Comparison of ENCODE assay signal across 41 cellular contexts in the genomic region with DNA sequence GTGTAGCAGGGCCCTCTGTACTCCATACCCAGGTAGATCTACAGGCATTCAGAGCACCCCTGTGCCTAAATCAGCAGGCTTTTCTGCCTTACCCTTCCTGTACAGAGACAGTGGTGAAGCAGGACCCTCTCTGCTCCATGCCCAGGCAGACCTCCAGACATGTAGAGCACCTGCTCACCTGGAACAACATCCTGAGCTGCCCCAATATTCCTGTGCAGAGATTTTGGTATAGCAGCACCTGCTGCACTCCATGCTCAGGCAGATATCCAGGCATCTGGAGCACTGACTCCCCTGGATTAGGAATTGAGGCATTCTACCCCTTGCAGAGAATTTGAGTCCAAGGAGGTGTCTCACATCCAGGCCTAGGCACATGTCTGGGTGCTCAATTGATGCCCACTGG. TPM values are rescaled to one million over a fixed set of nuclear protein-coding genes. Genes with fewer than 3 reads are reported as not detected.
"Had no signal": no experiment of that assay in that cellular context is flagged by ENCODE, and none has a peak within 500 bp of the region (broad histone marks: within the 10 kb centered on the region; RNA-seq: fewer than 3 reads in every experiment).

No MANE protein-coding gene starts in this region.

- H3K36me3 ChIP-seq: adrenal gland, brain microvascular endothelial cell, breast epithelium, cardiac muscle cell had no signal

- H3K4me3 ChIP-seq: adrenal gland, body of pancreas, breast epithelium, cardiac muscle cell had no signal

- H3K27me3 Mint-ChIP-seq: activated B cell treated with CpG ODN at 0.5 μM for 24 hours had no signal

- H3K9me3 Mint-ChIP-seq: activated B cell treated with CpG ODN at 0.5 μM for 24 hours; activated CD4-positive, alpha-beta memory T cell treated with anti-CD3 and anti-CD28 coated beads for 36 hours; activated CD4-positive, alpha-beta T cell treated with anti-CD3 and anti-CD28 coated beads, Interleukin-2, amount 10 ng/mL, durations not matched to agents 24 days and 14 days; activated CD8-positive, alpha-beta T cell treated with anti-CD3 and anti-CD28 coated beads for 36 hours; activated naive CD4-positive, alpha-beta T cell treated with anti-CD3 and anti-CD28 coated beads for 36 hours; activated T-cell treated with anti-CD3 and anti-CD28 coated beads, Interleukin-2, amount 50 U/mL, for 72 hours; activated T-helper 1 cell treated with anti-CD3 and anti-CD28 coated beads, Interleukin-12 subunit alpha, Interleukin-12 subunit beta, Interleukin-2, Interleukin-4 antibody, amounts not matched to agents 30 ng/mL and 10 ng/mL and 1 ng/mL, durations not matched to agents 14 hours and 24 hours and 36 hours; central memory CD8-positive, alpha-beta T cell; T-helper 1 cell treated with Interleukin-12 subunit alpha and Interleukin-12 subunit beta and Interleukin-4 antibody, amounts not matched to agents 30 μg/mL and 1 μg/mL, for 36 hours; T-helper 2 cell treated with Interferon-gamma antibody and Interleukin-4, amounts not matched to agents 5 μg/mL and 100 μg/mL, for 36 hours had no signal

- H3K27me3 ChIP-seq: adrenal gland, body of pancreas, brain microvascular endothelial cell, breast epithelium, cardiac muscle cell had no signal

- ATAC-seq: activated CD8-positive, alpha-beta T cell treated with anti-CD3 and anti-CD28 coated beads for 36 hours; activated naive CD4-positive, alpha-beta T cell treated with anti-CD3 and anti-CD28 coated beads, Interleukin-2, amount 50 U/mL, for 72 hours; activated T-cell treated with anti-CD3 and anti-CD28 coated beads, Interleukin-2, amount 50 U/mL, for 4 hours; activated T-cell treated with anti-CD3 and anti-CD28 coated beads, Interleukin-2, amount 50 U/mL, for 72 hours; activated T-helper 17 cell treated with anti-CD3 and anti-CD28 coated beads, Interleukin-2, amount 50 U/mL, for 72 hours; body of pancreas had no signal

- DNase-seq: activated B cell treated with CpG ODN at 0.5 μM for 24 hours; activated CD4-positive, alpha-beta memory T cell treated with anti-CD3 and anti-CD28 coated beads for 36 hours; activated CD4-positive, alpha-beta T cell treated with anti-CD3 and anti-CD28 coated beads for 4 hours; activated CD4-positive, alpha-beta T cell treated with anti-CD3 and anti-CD28 coated beads, Interleukin-2, amount 10 ng/mL, durations not matched to agents 24 days and 14 days; activated CD4-positive, alpha-beta T cell treated with anti-CD3 and anti-CD28 coated beads, Interleukin-2, amount 50 U/mL, for 1 hour; activated CD4-positive, alpha-beta T cell treated with anti-CD3 and anti-CD28 coated beads, Interleukin-2, amount 50 U/mL, for 4 hours; activated CD4-positive, CD25-positive, alpha-beta regulatory T cell treated with anti-CD3 and anti-CD28 coated beads, Interleukin-2, amount 50 U/mL, for 72 hours; activated CD8-positive, alpha-beta memory T cell treated with anti-CD3 and anti-CD28 coated beads, Interleukin-2, amount 50 U/mL, for 4 hours; activated CD8-positive, alpha-beta T cell treated with anti-CD3 and anti-CD28 coated beads for 36 hours; activated effector memory CD4-positive, alpha-beta T cell treated with anti-CD3 and anti-CD28 coated beads, Interleukin-2, amount 50 U/mL, for 16 hours; activated gamma-delta T cell treated with Interleukin-2 at 50 U/mL for 16 hours; activated naive CD4-positive, alpha-beta T cell; activated naive CD4-positive, alpha-beta T cell treated with anti-CD3 and anti-CD28 coated beads for 36 hours; activated naive CD4-positive, alpha-beta T cell treated with anti-CD3 and anti-CD28 coated beads, Interleukin-2, amount 50 U/mL, for 16 hours; activated naive CD8-positive, alpha-beta T cell treated with anti-CD3 and anti-CD28 coated beads for 36 hours; activated T-cell treated with anti-CD3 and anti-CD28 coated beads for 4 hours; activated T-cell treated with anti-CD3 and anti-CD28 coated beads, Interleukin-2, amount 50 U/mL, for 1 hour; activated T-cell treated with anti-CD3 and anti-CD28 coated beads, Interleukin-2, amount 50 U/mL, for 4 hours; activated T-cell treated with anti-CD3 and anti-CD28 coated beads, Interleukin-2, amount 50 U/mL, for 72 hours; adrenal gland; amniotic stem cell; aorta; body of pancreas; brain microvascular endothelial cell; caudate nucleus; cerebellar nuclear complex; T-helper 1 cell; T-helper 2 cell; T-helper 9 cell had no signal

- H3K4me1 ChIP-seq: adrenal gland, body of pancreas, breast epithelium had no signal

- H3K4me1 Mint-ChIP-seq: activated B cell treated with CpG ODN at 0.5 μM for 24 hours; activated CD4-positive, alpha-beta T cell treated with anti-CD3 and anti-CD28 coated beads, Interleukin-2, amount 10 ng/mL, durations not matched to agents 24 days and 14 days; activated naive CD8-positive, alpha-beta T cell treated with anti-CD3 and anti-CD28 coated beads for 36 hours; activated T-helper 17 cell treated with anti-CD3 and anti-CD28 coated beads, Interleukin-2, amount 50 U/mL, for 72 hours; central memory CD8-positive, alpha-beta T cell had no signal

- H3K36me3 Mint-ChIP-seq: activated CD4-positive, alpha-beta memory T cell treated with anti-CD3 and anti-CD28 coated beads for 36 hours; activated naive CD4-positive, alpha-beta T cell treated with anti-CD3 and anti-CD28 coated beads, Interleukin-2, amount 50 U/mL, for 72 hours; activated naive CD8-positive, alpha-beta T cell treated with anti-CD3 and anti-CD28 coated beads for 36 hours had no signal

- H3K4me3 Mint-ChIP-seq: activated B cell treated with CpG ODN at 0.5 μM for 24 hours; activated CD4-positive, alpha-beta memory T cell treated with anti-CD3 and anti-CD28 coated beads for 36 hours; activated CD4-positive, alpha-beta T cell treated with anti-CD3 and anti-CD28 coated beads, Interleukin-2, amount 10 ng/mL, durations not matched to agents 24 days and 14 days; activated CD8-positive, alpha-beta T cell treated with anti-CD3 and anti-CD28 coated beads for 36 hours; activated naive CD4-positive, alpha-beta T cell treated with anti-CD3 and anti-CD28 coated beads for 36 hours; activated naive CD8-positive, alpha-beta T cell treated with anti-CD3 and anti-CD28 coated beads for 36 hours; activated T-cell treated with anti-CD3 and anti-CD28 coated beads, Interleukin-2, amount 50 U/mL, for 4 hours; activated T-cell treated with anti-CD3 and anti-CD28 coated beads, Interleukin-2, amount 50 U/mL, for 72 hours; activated T-helper 1 cell treated with anti-CD3 and anti-CD28 coated beads, Interleukin-12 subunit alpha, Interleukin-12 subunit beta, Interleukin-2, Interleukin-4 antibody, amounts not matched to agents 30 ng/mL and 10 ng/mL and 1 ng/mL, durations not matched to agents 14 hours and 24 hours and 36 hours; activated T-helper 17 cell treated with anti-CD3 and anti-CD28 coated beads, Interleukin-2, amount 50 U/mL, for 72 hours; central memory CD8-positive, alpha-beta T cell; T-helper 1 cell treated with Interleukin-12 subunit alpha and Interleukin-12 subunit beta and Interleukin-4 antibody, amounts not matched to agents 30 μg/mL and 1 μg/mL, for 36 hours; T-helper 2 cell treated with Interferon-gamma antibody and Interleukin-4, amounts not matched to agents 5 μg/mL and 100 μg/mL, for 36 hours had no signal

- H3K27ac Mint-ChIP-seq: activated B cell treated with CpG ODN at 0.5 μM for 24 hours; activated CD4-positive, alpha-beta memory T cell treated with anti-CD3 and anti-CD28 coated beads for 36 hours; activated CD4-positive, alpha-beta T cell treated with anti-CD3 and anti-CD28 coated beads, Interleukin-2, amount 10 ng/mL, durations not matched to agents 24 days and 14 days; activated CD8-positive, alpha-beta T cell treated with anti-CD3 and anti-CD28 coated beads for 36 hours; activated naive CD4-positive, alpha-beta T cell treated with anti-CD3 and anti-CD28 coated beads for 36 hours; activated naive CD4-positive, alpha-beta T cell treated with anti-CD3 and anti-CD28 coated beads, Interleukin-2, amount 50 U/mL, for 72 hours; activated naive CD8-positive, alpha-beta T cell treated with anti-CD3 and anti-CD28 coated beads for 36 hours; activated T-cell treated with anti-CD3 and anti-CD28 coated beads, Interleukin-2, amount 50 U/mL, for 72 hours; activated T-helper 1 cell treated with anti-CD3 and anti-CD28 coated beads, Interleukin-12 subunit alpha, Interleukin-12 subunit beta, Interleukin-2, Interleukin-4 antibody, amounts not matched to agents 30 ng/mL and 10 ng/mL and 1 ng/mL, durations not matched to agents 14 hours and 24 hours and 36 hours; activated T-helper 17 cell treated with anti-CD3 and anti-CD28 coated beads, Interleukin-2, amount 50 U/mL, for 72 hours; T-helper 1 cell treated with Interleukin-12 subunit alpha and Interleukin-12 subunit beta and Interleukin-4 antibody, amounts not matched to agents 30 μg/mL and 1 μg/mL, for 36 hours; T-helper 2 cell treated with Interferon-gamma antibody and Interleukin-4, amounts not matched to agents 5 μg/mL and 100 μg/mL, for 36 hours had no signal

- H3K27ac ChIP-seq: adrenal gland, body of pancreas, brain microvascular endothelial cell, breast epithelium, cardiac muscle cell, VCaP had no signal

RNA-seq across cellular contexts. Expression of a gene that starts 12.6 kb away (rescaled TPM):
- total RNA-seq: activated B cell treated with CpG ODN at 0.5 μM for 24 hours; activated CD4-positive, alpha-beta memory T cell treated with anti-CD3 and anti-CD28 coated beads for 36 hours; activated CD4-positive, alpha-beta T cell treated with anti-CD3 and anti-CD28 coated beads, Interleukin-2, amount 10 ng/mL, durations not matched to agents 24 days and 14 days; activated CD8-positive, alpha-beta memory T cell treated with anti-CD3 and anti-CD28 coated beads for 36 hours; activated CD8-positive, alpha-beta T cell treated with anti-CD3 and anti-CD28 coated beads for 36 hours; activated naive CD4-positive, alpha-beta T cell treated with anti-CD3 and anti-CD28 coated beads for 36 hours; activated naive CD4-positive, alpha-beta T cell treated with anti-CD3 and anti-CD28 coated beads, Interleukin-2, amount 50 U/mL, for 72 hours; activated naive CD8-positive, alpha-beta T cell treated with anti-CD3 and anti-CD28 coated beads for 36 hours; activated T-cell treated with anti-CD3 and anti-CD28 coated beads, Interleukin-2, amount 50 U/mL, for 4 hours; activated T-cell treated with anti-CD3 and anti-CD28 coated beads, Interleukin-2, amount 50 U/mL, for 72 hours; activated T-helper 1 cell treated with anti-CD3 and anti-CD28 coated beads, Interleukin-12 subunit alpha, Interleukin-12 subunit beta, Interleukin-2, Interleukin-4 antibody, amounts not matched to agents 30 ng/mL and 10 ng/mL and 1 ng/mL, durations not matched to agents 14 hours and 24 hours and 36 hours; activated T-helper 17 cell treated with anti-CD3 and anti-CD28 coated beads, Interleukin-2, amount 50 U/mL, for 72 hours; astrocyte; body of pancreas; breast epithelium; chondrocyte had no signal
- polyA plus RNA-seq: aorta, cardiac muscle cell had no signal
